Comparison of ENCODE assay signal across 1 cellular context in the genomic region with DNA sequence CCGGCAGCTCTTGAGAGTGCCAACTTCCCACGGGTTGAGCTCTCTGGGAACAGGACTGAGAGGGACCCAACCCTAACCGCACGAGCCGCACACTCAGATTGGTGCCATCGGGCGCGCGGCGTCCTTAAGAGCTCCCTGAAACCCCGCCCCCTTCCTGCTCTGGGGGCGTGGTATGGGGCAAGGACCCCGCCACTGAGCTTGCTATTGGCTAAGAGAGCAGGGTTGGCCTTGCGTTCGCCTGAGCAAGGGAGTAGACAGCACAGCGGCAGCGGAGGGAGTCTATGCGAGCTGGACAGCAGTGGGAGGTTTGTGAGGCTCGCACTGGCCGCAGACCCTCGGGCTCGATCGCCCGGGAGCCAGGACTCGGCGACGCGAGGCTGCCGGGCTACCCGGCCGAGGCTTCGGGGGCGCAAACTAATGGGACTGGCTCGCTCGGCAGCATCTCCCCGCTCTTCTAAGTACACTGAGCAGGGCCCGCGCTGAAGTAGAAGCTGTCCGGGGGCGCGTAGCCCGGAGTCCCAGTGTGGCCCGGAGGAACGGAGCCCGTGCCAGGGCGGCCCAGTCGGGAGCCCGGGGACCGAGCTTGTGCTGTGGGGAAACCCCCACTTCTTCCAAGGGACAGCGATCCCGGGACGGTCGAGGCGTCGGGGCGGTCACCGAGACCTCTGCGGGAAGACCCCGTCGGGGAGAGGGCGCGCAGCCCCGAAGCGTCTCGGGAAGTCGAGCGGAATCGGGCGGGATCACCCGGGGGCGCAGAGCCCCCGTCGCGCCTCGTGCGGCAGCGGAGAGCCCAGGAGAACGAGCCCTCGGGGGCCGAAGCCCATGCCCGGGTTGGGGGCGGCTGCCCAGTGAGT.
A peak's percentile ranks its signal among the peaks of the same experiment; 100 is the strongest.
TF ChIP-seq lines count a peak whose summit lies in the region.

A gene (plus strand): TSS at position 282 of the 854 bp plus-strand sequence. CDS start 756 bp downstream, outside the sequence.

TF ChIP-seq in IMR-90, 13 proteins besides CTCF, POLR2A, EP300 and RAD21:
- peak; percentile 52 for TF ChIP-seq BHLHE40 (IDR thresholded peaks at IDR 0.05; ENCODE audit: low read depth, low read length)
- TF ChIP-seq MAZ (IDR thresholded peaks at IDR 0.05; ENCODE audit: borderline replicate concordance, low read depth, low read length): peak; percentile 41; the same call in 1 of the 2 replicates
- TF ChIP-seq CEBPB (IDR thresholded peaks at IDR 0.05; ENCODE audit: low read depth, low read length): 0 out of 2 replicates have a peak, but pooled peaks have one; percentile 41
- 0 out of 2 replicates have a peak, but pooled peaks have one; percentile 19 for TF ChIP-seq MXI1 (IDR thresholded peaks at IDR 0.05; ENCODE audit: borderline replicate concordance, low read depth, low read length)
- no peak for TF ChIP-seq NFE2L2 (IDR thresholded peaks at IDR 0.05; ENCODE audit: low read depth, low read length)
- no peak for TF ChIP-seq SMC3 (IDR thresholded peaks at IDR 0.05; ENCODE audit: low read depth, low read length)
